ENCODE assay signal across 9 cellular contexts in the genomic region with DNA sequence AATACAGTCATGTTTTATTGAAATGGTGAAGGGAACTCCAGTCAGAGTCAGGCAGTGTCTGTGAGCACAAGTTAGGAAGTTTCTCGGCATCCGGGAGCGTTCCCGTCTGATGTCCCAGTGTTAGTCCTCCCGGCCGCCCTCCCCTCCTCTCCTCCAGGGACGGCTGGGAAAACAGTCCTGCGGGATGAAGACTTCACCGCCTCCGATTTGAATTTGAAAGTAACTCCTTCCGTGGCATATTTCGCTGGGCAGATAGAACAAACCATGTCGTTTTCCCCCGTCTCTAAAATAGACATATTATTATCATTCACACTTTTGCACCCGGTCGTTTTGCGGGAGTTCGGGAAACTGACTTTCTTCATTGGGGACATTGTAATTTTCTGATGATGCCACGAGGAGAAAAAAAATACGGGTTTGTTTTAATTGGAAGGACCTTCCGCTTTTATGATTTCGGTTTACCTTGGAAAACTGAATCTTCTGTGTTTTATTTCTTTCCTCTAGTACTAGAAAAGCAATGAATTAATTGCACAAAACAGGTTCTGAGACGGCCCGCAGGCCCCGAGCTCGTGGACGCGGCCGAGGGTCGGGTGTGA.
DNase-seq lines count a peak whose midpoint lies in the region; ATAC-seq, FAIRE-seq and TF ChIP-seq lines count a peak whose summit lies in the region.
"Had no signal": no experiment of that assay in that cellular context is flagged by ENCODE, and none has a peak within 500 bp of the region (broad histone marks: within the 10 kb centered on the region; RNA-seq: fewer than 3 reads in every experiment).

No MANE protein-coding gene starts in this region.

- DNase-seq in SJSA1 (ENCODE audit: low read depth in 1 of 2, low spot score in 2 of 2), result peak; percentile 59 to 68
- peak; percentile 6 for DNase-seq in fibroblast of peridontal ligament (ENCODE audit: extremely low read depth)
- no peak for DNase-seq in retinal pigment epithelial cell (ENCODE audit: low read depth)
- DNase-seq in RCC 7860 (ENCODE audit: low spot score), result no peak
- no peak for DNase-seq in 8988T

- no peak for TF ChIP-seq CTCF in retinal pigment epithelial cell (conservative IDR thresholded peaks at IDR 0.05; ENCODE audit: low read depth, low read length)

- H3K27ac ChIP-seq in SJSA1, result no peak overlapping the region
- H3K27ac ChIP-seq: SK-N-MC had no signal

- H3K9ac ChIP-seq in ES-I3 (ENCODE audit: low read depth, low read length), result peak overlapping the region; percentile 44

- no peaks in the 10 kb centered on the region for H3K36me3 ChIP-seq in ES-I3 (ENCODE audit: insufficient read depth, low read length)
- no peaks in the 10 kb centered on the region for H3K36me3 ChIP-seq in SJSA1

- peaks cover 92% of the 10 kb centered on the region for H3K27me3 ChIP-seq in SJSA1 (replicated peaks)

- ATAC-seq in HG03469 (IDR thresholded peaks at IDR 0.05; ENCODE audit: unreplicated experiment) (no peak), HG03280 (IDR thresholded peaks at IDR 0.05; ENCODE audit: unreplicated experiment) (no peak)

- no peak for FAIRE-seq in RCC 7860 (lab: Jason Lieb, UNC)

- H3K4me1 ChIP-seq in ES-I3 (ENCODE audit: insufficient read depth, low read length) (peaks cover 25% of the 10 kb centered on the region), SJSA1 (replicated peaks) (peaks cover 13% of the 10 kb centered on the region)

- H3K9me3 ChIP-seq in ES-I3 (ENCODE audit: control insufficient read depth, insufficient read depth, low read length), result no peaks in the 10 kb centered on the region
- H3K9me3 ChIP-seq in SJSA1 (replicated peaks), result peaks cover 11% of the 10 kb centered on the region

- 0 out of 2 replicates have a peak overlapping the region, but pooled peaks have one; percentile 0 for H3K4me3 ChIP-seq in SJSA1
- peak overlapping the region; percentile 18 for H3K4me3 ChIP-seq in retinal pigment epithelial cell (ENCODE audit: low read length)
- H3K4me3 ChIP-seq: SK-N-MC had no signal

Comparison
In these comparisons a context has a peak if more than half of its experiments do, and no peak if none do; other contexts are left out.
1. DNase-seq: peak in SJSA1 (2 of 2) and fibroblast of peridontal ligament (single experiment); none in retinal pigment epithelial cell (single experiment), RCC 7860 (single experiment) and 8988T (single experiment).